21 cellular contexts compared by ENCODE assay signal in the genomic region with DNA sequence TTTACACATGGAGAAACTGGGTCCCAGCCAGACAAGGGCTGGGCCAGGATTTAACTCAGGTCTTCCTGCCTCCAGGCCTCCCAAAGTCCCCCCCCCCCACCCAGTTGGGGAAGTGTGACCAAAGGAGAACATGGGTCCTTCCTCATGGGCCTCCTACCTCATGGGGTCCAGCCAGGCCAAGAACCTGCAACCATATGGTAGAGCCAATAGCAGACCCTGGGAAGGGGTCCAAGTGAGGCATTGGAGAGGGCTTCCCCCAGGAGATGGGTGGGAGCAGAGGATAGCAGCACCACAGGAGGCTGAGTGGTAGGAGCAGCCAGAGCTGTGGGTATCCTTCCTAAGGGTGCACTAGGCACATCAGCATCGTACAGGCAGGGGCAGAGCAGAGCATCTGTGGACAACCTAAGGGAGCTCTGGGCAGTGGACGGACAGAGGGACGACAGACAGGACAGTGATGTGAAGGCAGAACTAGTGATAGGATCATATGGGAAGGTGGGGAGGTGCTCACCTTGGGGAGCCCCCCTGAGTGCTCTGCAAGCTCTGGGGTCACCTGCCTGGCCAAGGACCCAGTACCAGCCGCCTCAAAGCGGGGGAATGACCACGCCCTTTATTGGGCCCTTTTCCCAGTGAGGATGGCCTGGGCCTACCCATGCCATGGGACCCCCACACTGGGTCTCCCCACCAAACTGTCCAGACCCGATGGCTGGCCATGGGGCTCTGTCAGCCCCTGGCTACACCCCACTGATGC. TPM values are rescaled to one million over a fixed set of nuclear protein-coding genes. Genes with fewer than 3 reads are reported as not detected.
DNase-seq lines count a peak whose midpoint lies in the region; ATAC-seq, FAIRE-seq and TF ChIP-seq lines count a peak whose summit lies in the region.
"Had no signal": no experiment of that assay in that cellular context is flagged by ENCODE, and none has a peak within 500 bp of the region (broad histone marks: within the 10 kb centered on the region; RNA-seq: fewer than 3 reads in every experiment).

No MANE protein-coding gene starts in this region.

- peak overlapping the region in 2 of 5 experiments; percentile 23 to 55 for H3K4me3 Mint-ChIP-seq in brain

- intact Hi-C loops in left ventricle myocardium superior (cut with micrococcal nuclease) = loop anchor here (5.0 kb wide), 1 partner anchor 40 kb away; no protein-coding TSS in a partner anchor
- intact Hi-C loops in HepG2 (cut with micrococcal nuclease; ENCODE audit: unreplicated experiment) = loop anchor here (10.0 kb wide), 1 partner anchor 63 kb away; no protein-coding TSS in a partner anchor
- intact Hi-C loops in sciatic nerve (cut with DNase I) = no loop called here

- peaks cover 5% of the 10 kb centered on the region for H3K36me3 Mint-ChIP-seq in brain

- H3K9me3 Mint-ChIP-seq in brain = peaks cover 0 to 4% (median 0%) of the 10 kb centered on the region in 5 experiments
- H3K9me3 Mint-ChIP-seq: CD8-positive, alpha-beta memory T cell had no signal

- H3K4me1 ChIP-seq in right atrium auricular region = peaks cover 0 to 26% of the 10 kb centered on the region in 2 donors
- H3K4me1 ChIP-seq in HepG2 (ENCODE audit: insufficient read depth, low read length) = peaks cover 57% of the 10 kb centered on the region

- H3K27ac Mint-ChIP-seq in brain = peak overlapping the region in 4 of 5 experiments; percentile 33 to 42 (median 38)

- no peak for FAIRE-seq in HepG2 (lab: Jason Lieb, UNC)
- FAIRE-seq: A204.1, GM12878 had no signal

- H4K20me1 ChIP-seq in HepG2 (ENCODE audit: insufficient read depth, low read length) = no peaks in the 10 kb centered on the region

- H3K36me3 ChIP-seq in right atrium auricular region = no peaks in the 10 kb centered on the region
- H3K36me3 ChIP-seq in HepG2 (replicated peaks in 1 of 2; ENCODE audit: control insufficient read depth in 1 of 2, insufficient read depth in 2 of 2, low read length in 2 of 2) = no peaks in the 10 kb centered on the region; a peak in 1 of 5 replicates
- H3K36me3 ChIP-seq: SJSA1 had no signal

- H3K4me1 Mint-ChIP-seq in brain = peaks cover 34% of the 10 kb centered on the region

- WGBS in HepG2 (ENCODE audit: low lambda C conversion rate) = 100% methylated on average over 4 of the region's 7 CpGs

- peak; percentile 12 for DNase-seq in left ventricle myocardium superior
- no peak for DNase-seq in right atrium auricular region (ENCODE audit: low spot score)
- no peak for DNase-seq in HepG2 (ENCODE audit: low spot score)
- peak; percentile 58 for DNase-seq in sciatic nerve (ENCODE audit: low spot score)
- no peak for DNase-seq in Kasumi-1 (lab: John Stamatoyannopoulos, UW)
- DNase-seq: DMS53, EL, KG1, NCI-H1417 treated with DMSO at 0.1 percent for 48 hours, NCI-H187 treated with DMSO at 0.1 percent for 48 hours, NCI-H2227 treated with DMSO at 0.1 percent for 48 hours, NCI-H524, NCI-H82, PC-3 had no signal

- TF ChIP-seq CTCF in right atrium auricular region (IDR thresholded peaks at IDR 0.05) (no peak), brain (conservative IDR thresholded peaks at IDR 0.05) (no peak), HepG2 (CRISPR knock-in tag; IDR thresholded peaks at IDR 0.05) (no peak)

- no peaks in the 10 kb centered on the region for H3K9me3 ChIP-seq in right atrium auricular region
- no peaks in the 10 kb centered on the region for H3K9me3 ChIP-seq in HepG2 (ENCODE audit: low read length)
- H3K9me3 ChIP-seq: SJSA1 had no signal

- CTCF ChIA-PET in HepG2 (lab: Yijun Ruan, JAX; ENCODE audit: low intra/inter-chr PET ratio, low total read pairs) = interaction anchor here (3.3 kb wide), 1 partner anchor 42 kb away, joined by 35 read pairs; no protein-coding TSS in a partner anchor

- no peaks in the 10 kb centered on the region for H3K27me3 ChIP-seq in right atrium auricular region
- H3K27me3 ChIP-seq in HepG2 (ENCODE audit: control insufficient read depth in 1 of 2, insufficient read depth in 2 of 2, low read length in 2 of 2) = no peaks in the 10 kb centered on the region; a peak in 1 of 5 replicates

- H3K79me2 ChIP-seq in HepG2 (ENCODE audit: insufficient read depth, low read length) = peaks cover 11% of the 10 kb centered on the region

- H3K4me2 ChIP-seq in HepG2 (ENCODE audit: low read depth, low read length) = no peak overlapping the region

- ATAC-seq in left ventricle myocardium superior = no peak
- ATAC-seq in HepG2 = no peak
- ATAC-seq in sciatic nerve = no peak
- no peak for ATAC-seq in GM18517 (IDR thresholded peaks at IDR 0.05; ENCODE audit: unreplicated experiment)
- no peak for ATAC-seq in GM18520 (IDR thresholded peaks at IDR 0.05; ENCODE audit: unreplicated experiment)
- ATAC-seq: GM12878, PC-3 had no signal

- no peak for TF ChIP-seq EP300 in HepG2 (IDR thresholded peaks at IDR 0.05; ENCODE audit: low read depth in 2 of 2, low read length in 2 of 2)
- TF ChIP-seq EP300 in HepG2 (CRISPR knock-in tag; IDR thresholded peaks at IDR 0.05; ENCODE audit: borderline replicate concordance) = no peak

- no peak for TF ChIP-seq POLR2A in HepG2 (IDR thresholded peaks at IDR 0.05; ENCODE audit: insufficient read depth in 1 of 2, low read depth in 2 of 2, low read length in 2 of 2)

- no peak overlapping the region for H2AFZ ChIP-seq in HepG2 (ENCODE audit: low read length)

- no peak overlapping the region for H3K27ac ChIP-seq in right atrium auricular region
- H3K27ac ChIP-seq in HepG2 (ENCODE audit: extremely low read length, insufficient read depth, low read length) = no peak overlapping the region
- H3K27ac ChIP-seq: SJSA1 had no signal

- H3K27me3 Mint-ChIP-seq in brain = peaks cover 16% of the 10 kb centered on the region
- H3K27me3 Mint-ChIP-seq: CD8-positive, alpha-beta memory T cell had no signal

- BruUV-seq in HepG2 (replicated peaks; lab: Mats Ljungman, UMichigan) = no TSS peak

- no peak overlapping the region for H3K4me3 ChIP-seq in right atrium auricular region
- no peak overlapping the region for H3K4me3 ChIP-seq in HepG2 (replicated peaks in 1 of 3; ENCODE audit: insufficient read depth in 1 of 3, low read depth in 2 of 3, low read length in 3 of 3)
- H3K4me3 ChIP-seq: GM12878, SJSA1 had no signal

- TF ChIP-seq RAD21 in HepG2 (CRISPR knock-in tag; IDR thresholded peaks at IDR 0.05) = no peak

- POLR2A ChIA-PET in HepG2 (lab: Yijun Ruan, JAX) = interaction anchor here (1.3 kb wide), 1 partner anchor 68 kb away, joined by 4 read pairs; a partner anchor contains a TSS

- in situ Hi-C loops in HepG2 (cut with HindIII; ENCODE audit: extremely low pct_ligation_motif_present, low pct_unique_long_range_greater_than_20kb) = loop anchor here (5.0 kb wide), 1 partner anchor 40 kb away; no protein-coding TSS in a partner anchor

- H3K9ac ChIP-seq in HepG2 (ENCODE audit: insufficient read depth, low read depth, low read length) = no peak overlapping the region

RNA-seq across cellular contexts. Expression of a gene that starts 4.5 kb away (rescaled TPM):
- total RNA-seq in left ventricle myocardium superior (26.8 TPM), right atrium auricular region (10 to 100 TPM; 16.7 to 35.8 TPM), HepG2 (2016; rRNA removed; fragmentation: Illumina TruSeq; extraction: Trizol) (10.4 and 17.7 TPM in 2 replicates), sciatic nerve (59.4 TPM)
- polyA plus RNA-seq in brain (ENCODE audit: insufficient read depth, low read depth, low replicate concordance) (43.9 TPM), HepG2 (2011; rRNA removed) (16.4 and 23.8 TPM in 2 replicates)
- 3.9 and 4.0 TPM in 2 replicates for total RNA-seq in HepG2 (2016; cell fraction: cytosol; rRNA removed; fragmentation: Illumina TruSeq; extraction: Trizol; ENCODE audit: low read depth)
- total RNA-seq in HepG2 (2016; cell fraction: insoluble cytoplasmic fraction; rRNA removed; fragmentation: Illumina TruSeq; extraction: Trizol) = 8.1 and 18.0 TPM in 2 replicates
- 3.8 and 4.0 TPM in 2 replicates for total RNA-seq in HepG2 (2016; cell fraction: membrane; rRNA removed; fragmentation: Illumina TruSeq; extraction: Trizol)
- 20.2 and 20.4 TPM in 2 replicates for total RNA-seq in HepG2 (2016; cell fraction: nucleus; rRNA removed; fragmentation: Illumina TruSeq; extraction: Trizol)
- 8.4 and 13.1 TPM in 2 replicates for polyA plus RNA-seq in HepG2 (2011; cell fraction: cytosol; rRNA removed)
- polyA plus RNA-seq in HepG2 (2011; cell fraction: nucleus; rRNA removed) = 152 and 182 TPM in 2 replicates
- 11.1 and 12.4 TPM in 2 replicates for polyA plus RNA-seq in HepG2 (2012)
- 0.99 and 1.4 TPM in 2 replicates for polyA plus RNA-seq in HepG2 (2016; cell fraction: cytosol; fragmentation: Illumina TruSeq; extraction: Trizol; ENCODE audit: low read depth)
- polyA plus RNA-seq in HepG2 (2016; cell fraction: insoluble cytoplasmic fraction; fragmentation: Illumina TruSeq; extraction: Trizol; ENCODE audit: low read depth) = 8.5 and 10.9 TPM in 2 replicates
- 2.0 and 2.3 TPM in 2 replicates for polyA plus RNA-seq in HepG2 (2016; cell fraction: membrane; fragmentation: Illumina TruSeq; extraction: Trizol; ENCODE audit: low read depth)
- polyA plus RNA-seq in HepG2 (2016; cell fraction: nucleus; fragmentation: Illumina TruSeq; extraction: Trizol; ENCODE audit: insufficient read depth, low read depth) = 42.2 and 48.6 TPM in 2 replicates
- polyA minus RNA-seq in HepG2 (2011; rRNA and poly(A)+ RNA removed; ENCODE audit: low replicate concordance) = 1.2 and 26.6 TPM in 2 replicates
- polyA minus RNA-seq in HepG2 (2011; cell fraction: cytosol; rRNA and poly(A)+ RNA removed) = 9.2 and 12.0 TPM in 2 replicates
- 28.6 and 29.7 TPM in 2 replicates for polyA minus RNA-seq in HepG2 (2011; cell fraction: nucleus; rRNA and poly(A)+ RNA removed)

RNA-seq across cellular contexts. Expression of a gene that starts 8.7 kb away (rescaled TPM):
- total RNA-seq in left ventricle myocardium superior (71.5 TPM), right atrium auricular region (100 to 1,000 TPM in 1 of 2 donors, 10 to 100 TPM in 1; 95.2 to 101 TPM), HepG2 (2016; rRNA removed; fragmentation: Illumina TruSeq; extraction: Trizol) (12.1 and 12.9 TPM in 2 replicates), sciatic nerve (28.4 TPM)
- polyA plus RNA-seq in brain (ENCODE audit: insufficient read depth, low read depth, low replicate concordance) (22.2 TPM), HepG2 (2011; rRNA removed) (14.8 and 20.8 TPM in 2 replicates)
- total RNA-seq in HepG2 (2016; cell fraction: cytosol; rRNA removed; fragmentation: Illumina TruSeq; extraction: Trizol; ENCODE audit: low read depth) = 7.0 and 7.5 TPM in 2 replicates
- total RNA-seq in HepG2 (2016; cell fraction: insoluble cytoplasmic fraction; rRNA removed; fragmentation: Illumina TruSeq; extraction: Trizol) = 11.8 and 12.2 TPM in 2 replicates
- 17.5 and 20.9 TPM in 2 replicates for total RNA-seq in HepG2 (2016; cell fraction: membrane; rRNA removed; fragmentation: Illumina TruSeq; extraction: Trizol)
- 7.2 and 10.6 TPM in 2 replicates for total RNA-seq in HepG2 (2016; cell fraction: nucleus; rRNA removed; fragmentation: Illumina TruSeq; extraction: Trizol)
- 17.4 and 18.3 TPM in 2 replicates for polyA plus RNA-seq in HepG2 (2011; cell fraction: cytosol; rRNA removed)
- polyA plus RNA-seq in HepG2 (2011; cell fraction: nucleus; rRNA removed) = 24.2 and 25.5 TPM in 2 replicates
- polyA plus RNA-seq in HepG2 (2012) = 5.0 and 9.6 TPM in 2 replicates
- polyA plus RNA-seq in HepG2 (2016; cell fraction: cytosol; fragmentation: Illumina TruSeq; extraction: Trizol; ENCODE audit: low read depth) = 8.1 TPM in 2 replicates
- 10.1 and 14.2 TPM in 2 replicates for polyA plus RNA-seq in HepG2 (2016; cell fraction: insoluble cytoplasmic fraction; fragmentation: Illumina TruSeq; extraction: Trizol; ENCODE audit: low read depth)
- polyA plus RNA-seq in HepG2 (2016; cell fraction: membrane; fragmentation: Illumina TruSeq; extraction: Trizol; ENCODE audit: low read depth) = 14.1 and 15.1 TPM in 2 replicates
- 17.4 and 18.4 TPM in 2 replicates for polyA plus RNA-seq in HepG2 (2016; cell fraction: nucleus; fragmentation: Illumina TruSeq; extraction: Trizol; ENCODE audit: insufficient read depth, low read depth)
- polyA minus RNA-seq in HepG2 (2011; rRNA and poly(A)+ RNA removed; ENCODE audit: low replicate concordance) = 34.8 and 39.9 TPM in 2 replicates
- 9.8 and 10.9 TPM in 2 replicates for polyA minus RNA-seq in HepG2 (2011; cell fraction: cytosol; rRNA and poly(A)+ RNA removed)
- polyA minus RNA-seq in HepG2 (2011; cell fraction: nucleus; rRNA and poly(A)+ RNA removed) = 8.9 and 9.0 TPM in 2 replicates

Comparison
In these comparisons a context has a peak if more than half of its experiments do, and no peak if none do; other contexts are left out.
1. DNase-seq: peak in left ventricle myocardium superior (single experiment) and sciatic nerve (single experiment); none in right atrium auricular region (single experiment), HepG2 (single experiment) and Kasumi-1 (0 of 2).